ENCODE assay signal across 10 cellular contexts in the genomic region with DNA sequence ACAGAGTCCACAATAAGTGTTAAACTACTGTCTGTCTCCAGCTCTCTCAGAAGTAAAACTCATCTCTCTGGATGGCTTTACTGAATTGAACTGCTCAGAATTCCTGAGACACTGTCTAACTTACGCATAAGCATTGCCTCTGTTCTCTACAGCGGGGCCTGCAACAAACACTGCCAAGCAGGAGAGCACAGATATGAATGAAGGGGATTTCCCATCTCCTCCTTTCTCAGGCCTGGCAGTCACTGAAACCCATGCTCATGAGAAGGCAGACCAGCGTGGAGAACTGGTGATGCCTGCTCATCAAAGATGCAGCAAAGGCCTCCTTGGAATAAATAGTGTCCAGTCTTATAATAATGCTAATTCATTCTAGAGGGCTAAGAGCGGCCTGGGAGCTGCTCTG. TPM values are rescaled to one million over a fixed set of nuclear protein-coding genes. Genes with fewer than 3 reads are reported as not detected.
A peak's percentile ranks its signal among the peaks of the same experiment; 100 is the strongest.
DNase-seq lines count a peak whose midpoint lies in the region; ATAC-seq lines count a peak whose summit lies in the region.
"Had no signal": no experiment of that assay in that cellular context is flagged by ENCODE, and none has a peak within 500 bp of the region (broad histone marks: within the 10 kb centered on the region; RNA-seq: fewer than 3 reads in every experiment).

No MANE protein-coding gene starts in this region.

- H3K36me3 ChIP-seq in endocrine pancreas (ENCODE audit: control insufficient read depth, insufficient read depth, low read length) = no peaks in the 10 kb centered on the region

- H3K27me3 ChIP-seq in endocrine pancreas (ENCODE audit: control insufficient read depth, insufficient read depth, low read length) = no peaks in the 10 kb centered on the region

- no peaks in the 10 kb centered on the region for H3K9me3 ChIP-seq in endocrine pancreas (ENCODE audit: control insufficient read depth, low read length)
- H3K9me3 ChIP-seq: Caco-2 had no signal

- DNase-seq in EL (peak; percentile 38), HK-2 (ENCODE audit: unreplicated experiment) (peak; percentile 13), mucosa of gallbladder (ENCODE audit: low spot score) (no peak), NCI-H1105 treated with DMSO at 0.1 percent for 48 hours (lab: John Stamatoyannopoulos, UW) (no peak), NCI-H446 treated with DMSO at 0.1 percent for 48 hours (lab: John Stamatoyannopoulos, UW) (no peak), KG1 (lab: John Stamatoyannopoulos, UW) (no peak)
- DNase-seq: Caco-2, NCI-H345 had no signal

- peak; percentile 75 for ATAC-seq in GM21360 (IDR thresholded peaks at IDR 0.05; ENCODE audit: unreplicated experiment)

- peaks cover 23% of the 10 kb centered on the region for H3K4me1 ChIP-seq in endocrine pancreas (ENCODE audit: control insufficient read depth, insufficient read depth, low read length)

- H3K4me3 ChIP-seq in endocrine pancreas (ENCODE audit: control insufficient read depth, insufficient read depth, low read length) = peak overlapping the region; percentile 23

- no peak overlapping the region for H3K9ac ChIP-seq in endocrine pancreas (ENCODE audit: control insufficient read depth, insufficient read depth, low read length)

RNA-seq across cellular contexts. Expression of a gene that starts 10.3 kb away (rescaled TPM):
- 4.6 TPM for total RNA-seq in mucosa of gallbladder

Comparison
In these comparisons a context has a peak if more than half of its experiments do, and no peak if none do; other contexts are left out.
1. DNase-seq: peak in EL (single experiment) and HK-2 (single experiment); none in mucosa of gallbladder (single experiment), NCI-H1105 treated with DMSO at 0.1 percent for 48 hours (single experiment), NCI-H446 treated with DMSO at 0.1 percent for 48 hours (single experiment) and KG1 (single experiment).